In the genomic region with DNA sequence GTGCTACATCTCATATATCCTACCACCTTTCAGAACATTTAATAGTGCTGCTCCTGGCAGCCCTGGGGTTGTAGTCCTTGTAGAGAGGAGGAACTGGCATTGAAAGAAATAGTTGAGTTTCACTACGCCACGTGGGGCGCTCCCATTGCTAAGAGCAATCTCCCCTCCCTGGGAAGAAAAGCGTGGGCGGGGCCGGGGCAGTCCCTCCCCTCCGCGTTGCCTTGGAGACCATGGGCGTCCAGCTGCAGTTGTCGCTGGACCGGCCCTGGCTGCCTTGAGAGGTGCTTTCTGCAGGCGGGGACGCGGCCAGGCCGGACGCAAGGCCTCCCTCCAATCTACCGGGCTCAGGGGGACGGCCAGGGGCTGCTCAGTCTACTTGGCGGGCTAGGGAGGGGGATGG, we compare ENCODE assay signal across 8 cellular contexts. TPM values are rescaled to one million over a fixed set of nuclear protein-coding genes. Genes with fewer than 3 reads are reported as not detected.
DNase-seq lines count a peak whose midpoint lies in the region; FAIRE-seq and TF ChIP-seq lines count a peak whose summit lies in the region.

No MANE protein-coding gene starts in this region.

- no peak overlapping the region for H3K4me3 ChIP-seq in GM12865 (ENCODE audit: low read depth, low read length)
- peak overlapping the region; percentile 32 for H3K4me3 ChIP-seq in astrocyte of the spinal cord (ENCODE audit: low read depth, low read length)
- H3K4me3 ChIP-seq in iPS-18c (ENCODE audit: insufficient read depth, low read depth, low read length) = peak overlapping the region; percentile 41; the same call in 1 of the 2 replicates
- H3K4me3 ChIP-seq in small intestine (ENCODE audit: low read depth in 1 of 2, low read length in 2 of 2) = no peak overlapping the region

- in situ Hi-C loops in astrocyte of the spinal cord (cut with HindIII; ENCODE audit: low sequenced_read_pairs) = no loop called here

- WGBS in small intestine, 3 donors = 9 to 19% (median 14%) methylated on average over 19 of the region's 19 CpGs

- H3K36me3 ChIP-seq in small intestine (ENCODE audit: control insufficient read depth in 2 of 2, insufficient read depth in 2 of 2, low read length in 2 of 2) = no peaks in the 10 kb centered on the region

- DNase-seq in GM12865 (ENCODE audit: low read depth) = peak; percentile 58
- peak; percentile 79 for DNase-seq in astrocyte of the spinal cord (ENCODE audit: low read depth, low spot score)
- DNase-seq in small intestine = peak; percentile 57
- no peak for DNase-seq in GM19239 (ENCODE audit: insufficient read length, low spot score)
- no peak for DNase-seq in glomerular visceral epithelial cell (ENCODE audit: extremely low spot score)
- DNase-seq in activated gamma-delta T cell treated with Interleukin-2 at 50 U/mL for 16 hours = no peak
- DNase-seq in OCI-M1 (lab: John Stamatoyannopoulos, UW) = no peak

- no peaks in the 10 kb centered on the region for H3K4me1 ChIP-seq in small intestine (ENCODE audit: control insufficient read depth in 2 of 2, insufficient read depth in 1 of 2, low read depth in 1 of 2, low read length in 1 of 2)

- H3K27me3 ChIP-seq in small intestine (ENCODE audit: control insufficient read depth in 2 of 2, insufficient read depth in 2 of 2, low read length in 2 of 2) = no peaks in the 10 kb centered on the region

- H3K9me3 ChIP-seq in iPS-18c (ENCODE audit: control insufficient read depth, insufficient read depth, low read length) (no peaks in the 10 kb centered on the region), small intestine (ENCODE audit: control insufficient read depth, low read depth) (no peaks in the 10 kb centered on the region)

- TF ChIP-seq CTCF in GM12865 (IDR thresholded peaks at IDR 0.05; ENCODE audit: insufficient read depth, low read depth, low read length, missing control alignments) (no peak), astrocyte of the spinal cord (IDR thresholded peaks at IDR 0.05; ENCODE audit: low read depth, low read length) (peak; percentile 34)

- FAIRE-seq in small intestine (lab: Jason Lieb, UNC) (no peak), GM19239 (lab: Jason Lieb, UNC) (no peak)

- no peak overlapping the region for H3K27ac ChIP-seq in small intestine (ENCODE audit: low read depth in 1 of 2, low read length in 1 of 2)

RNA-seq across cellular contexts. Expression of a gene that starts 0.4 kb away (rescaled TPM):
- 1 to 10 TPM in 1 of 3 donors, not detected in 2; 1.5 TPM for polyA plus RNA-seq in small intestine

Comparison
In these comparisons a context has a peak if more than half of its experiments do, and no peak if none do; other contexts are left out.
1. DNase-seq: peak in GM12865 (single experiment), astrocyte of the spinal cord (single experiment) and small intestine (single experiment); none in GM19239 (single experiment), glomerular visceral epithelial cell (single experiment), activated gamma-delta T cell treated with Interleukin-2 at 50 U/mL for 16 hours (single experiment) and OCI-M1 (single experiment).
2. H3K4me3 ChIP-seq: peak in astrocyte of the spinal cord (single experiment) and iPS-18c (single experiment); none in GM12865 (single experiment) and small intestine (0 of 2).